Comparison of ENCODE assay signal across 1 cellular context in the genomic region with DNA sequence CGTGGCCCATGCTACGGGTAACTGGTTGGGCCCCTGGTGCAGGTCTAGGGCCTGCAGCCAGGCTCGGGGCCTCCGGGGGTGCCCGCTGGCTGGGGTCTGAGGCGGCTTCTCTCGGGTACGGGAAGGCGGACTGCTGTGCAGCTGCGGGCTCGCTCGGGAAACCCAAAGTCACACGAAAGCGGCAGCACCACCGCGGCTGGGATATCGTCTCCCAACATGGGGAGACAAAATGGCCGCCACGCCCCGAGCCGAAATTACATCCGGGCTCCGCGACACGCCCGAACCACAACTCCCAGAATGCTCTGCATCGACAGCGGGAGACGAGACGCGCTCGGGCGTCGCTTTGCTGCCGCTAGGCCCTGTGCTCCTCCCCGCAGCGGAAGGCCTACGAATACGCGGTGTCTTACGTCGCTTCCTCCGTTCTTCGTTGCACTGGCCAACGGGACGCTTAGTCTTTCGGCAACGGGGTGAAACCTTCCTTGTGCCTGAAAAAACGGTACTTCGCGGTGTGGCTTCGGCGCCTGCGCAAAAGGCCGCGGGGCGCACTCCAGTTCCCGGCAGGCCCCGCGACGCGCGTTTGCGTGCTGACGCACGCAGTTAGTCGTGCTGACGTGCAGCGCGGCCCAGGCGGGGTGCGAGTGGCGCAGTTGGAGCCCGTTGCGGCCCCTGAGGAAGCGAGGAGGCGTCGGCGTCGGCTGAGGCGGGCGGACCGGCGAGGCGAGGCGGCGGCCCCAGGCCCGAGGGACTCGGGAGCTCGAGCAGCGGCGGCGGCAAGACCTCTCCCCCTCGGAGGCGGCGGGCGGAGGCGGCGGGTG.
TF ChIP-seq lines count a peak whose summit lies in the region.

A gene (plus strand): TSS at position 604 of the 815 bp plus-strand sequence. CDS start 3,727 bp downstream, outside the sequence.

TF ChIP-seq in GM12878, 131 proteins besides CTCF, POLR2A, EP300 and RAD21 (continued from another document):
- TF ChIP-seq, protein P1, sequence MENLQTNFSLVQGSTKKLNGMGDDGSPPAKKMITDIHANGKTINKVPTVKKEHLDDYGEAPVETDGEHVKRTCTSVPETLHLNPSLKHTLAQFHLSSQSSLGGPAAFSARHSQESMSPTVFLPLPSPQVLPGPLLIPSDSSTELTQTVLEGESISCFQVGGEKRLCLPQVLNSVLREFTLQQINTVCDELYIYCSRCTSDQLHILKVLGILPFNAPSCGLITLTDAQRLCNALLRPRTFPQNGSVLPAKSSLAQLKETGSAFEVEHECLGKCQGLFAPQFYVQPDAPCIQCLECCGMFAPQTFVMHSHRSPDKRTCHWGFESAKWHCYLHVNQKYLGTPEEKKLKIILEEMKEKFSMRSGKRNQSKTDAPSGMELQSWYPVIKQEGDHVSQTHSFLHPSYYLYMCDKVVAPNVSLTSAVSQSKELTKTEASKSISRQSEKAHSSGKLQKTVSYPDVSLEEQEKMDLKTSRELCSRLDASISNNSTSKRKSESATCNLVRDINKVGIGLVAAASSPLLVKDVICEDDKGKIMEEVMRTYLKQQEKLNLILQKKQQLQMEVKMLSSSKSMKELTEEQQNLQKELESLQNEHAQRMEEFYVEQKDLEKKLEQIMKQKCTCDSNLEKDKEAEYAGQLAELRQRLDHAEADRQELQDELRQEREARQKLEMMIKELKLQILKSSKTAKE (IDR thresholded peaks at IDR 0.05; ENCODE audit: low read depth, poor library complexity, severe bottlenecking), result no peak
- TF ChIP-seq, protein P2, sequence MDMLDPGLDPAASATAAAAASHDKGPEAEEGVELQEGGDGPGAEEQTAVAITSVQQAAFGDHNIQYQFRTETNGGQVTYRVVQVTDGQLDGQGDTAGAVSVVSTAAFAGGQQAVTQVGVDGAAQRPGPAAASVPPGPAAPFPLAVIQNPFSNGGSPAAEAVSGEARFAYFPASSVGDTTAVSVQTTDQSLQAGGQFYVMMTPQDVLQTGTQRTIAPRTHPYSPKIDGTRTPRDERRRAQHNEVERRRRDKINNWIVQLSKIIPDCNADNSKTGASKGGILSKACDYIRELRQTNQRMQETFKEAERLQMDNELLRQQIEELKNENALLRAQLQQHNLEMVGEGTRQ (IDR thresholded peaks at IDR 0.05; ENCODE audit: borderline replicate concordance, low read depth, low read length), result no peak
- TF ChIP-seq, protein P3, sequence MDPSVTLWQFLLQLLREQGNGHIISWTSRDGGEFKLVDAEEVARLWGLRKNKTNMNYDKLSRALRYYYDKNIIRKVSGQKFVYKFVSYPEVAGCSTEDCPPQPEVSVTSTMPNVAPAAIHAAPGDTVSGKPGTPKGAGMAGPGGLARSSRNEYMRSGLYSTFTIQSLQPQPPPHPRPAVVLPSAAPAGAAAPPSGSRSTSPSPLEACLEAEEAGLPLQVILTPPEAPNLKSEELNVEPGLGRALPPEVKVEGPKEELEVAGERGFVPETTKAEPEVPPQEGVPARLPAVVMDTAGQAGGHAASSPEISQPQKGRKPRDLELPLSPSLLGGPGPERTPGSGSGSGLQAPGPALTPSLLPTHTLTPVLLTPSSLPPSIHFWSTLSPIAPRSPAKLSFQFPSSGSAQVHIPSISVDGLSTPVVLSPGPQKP (IDR thresholded peaks at IDR 0.05; ENCODE audit: low read depth, low read length), result no peak; the same call in 1 of the 2 replicates
- TF ChIP-seq RUNX3 (IDR thresholded peaks at IDR 0.05; ENCODE audit: low read length) (peak; percentile 68), SMAD5 (IDR thresholded peaks at IDR 0.05; ENCODE audit: low read depth) (0 out of 2 replicates have a peak, but pooled peaks have one; percentile 25), CBX5 (IDR thresholded peaks at IDR 0.05; ENCODE audit: low read depth) (no peak), NFXL1 (IDR thresholded peaks at IDR 0.05; ENCODE audit: borderline replicate concordance) (0 out of 2 replicates have a peak, but pooled peaks have one; percentile 67), NFIC (IDR thresholded peaks at IDR 0.05; ENCODE audit: low read depth, low read length) (no peak), ZNF207 (IDR thresholded peaks at IDR 0.05; ENCODE audit: borderline replicate concordance) (peak; percentile 76), ZNF384 (IDR thresholded peaks at IDR 0.05; ENCODE audit: borderline replicate concordance, low read depth, low read length) (peak; percentile 45; the same call in 1 of the 2 replicates)
- TF ChIP-seq, protein P4, sequence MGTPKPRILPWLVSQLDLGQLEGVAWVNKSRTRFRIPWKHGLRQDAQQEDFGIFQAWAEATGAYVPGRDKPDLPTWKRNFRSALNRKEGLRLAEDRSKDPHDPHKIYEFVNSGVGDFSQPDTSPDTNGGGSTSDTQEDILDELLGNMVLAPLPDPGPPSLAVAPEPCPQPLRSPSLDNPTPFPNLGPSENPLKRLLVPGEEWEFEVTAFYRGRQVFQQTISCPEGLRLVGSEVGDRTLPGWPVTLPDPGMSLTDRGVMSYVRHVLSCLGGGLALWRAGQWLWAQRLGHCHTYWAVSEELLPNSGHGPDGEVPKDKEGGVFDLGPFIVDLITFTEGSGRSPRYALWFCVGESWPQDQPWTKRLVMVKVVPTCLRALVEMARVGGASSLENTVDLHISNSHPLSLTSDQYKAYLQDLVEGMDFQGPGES (IDR thresholded peaks at IDR 0.05), result no peak; the same call in 1 of the 2 replicates
- TF ChIP-seq, protein P5, sequence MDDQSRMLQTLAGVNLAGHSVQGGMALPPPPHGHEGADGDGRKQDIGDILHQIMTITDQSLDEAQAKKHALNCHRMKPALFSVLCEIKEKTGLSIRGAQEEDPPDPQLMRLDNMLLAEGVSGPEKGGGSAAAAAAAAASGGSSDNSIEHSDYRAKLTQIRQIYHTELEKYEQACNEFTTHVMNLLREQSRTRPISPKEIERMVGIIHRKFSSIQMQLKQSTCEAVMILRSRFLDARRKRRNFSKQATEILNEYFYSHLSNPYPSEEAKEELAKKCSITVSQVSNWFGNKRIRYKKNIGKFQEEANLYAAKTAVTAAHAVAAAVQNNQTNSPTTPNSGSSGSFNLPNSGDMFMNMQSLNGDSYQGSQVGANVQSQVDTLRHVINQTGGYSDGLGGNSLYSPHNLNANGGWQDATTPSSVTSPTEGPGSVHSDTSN (IDR thresholded peaks at IDR 0.05; ENCODE audit: insufficient replicate concordance, low read depth, low read length), result peak; percentile 10
- TF ChIP-seq, protein P6, sequence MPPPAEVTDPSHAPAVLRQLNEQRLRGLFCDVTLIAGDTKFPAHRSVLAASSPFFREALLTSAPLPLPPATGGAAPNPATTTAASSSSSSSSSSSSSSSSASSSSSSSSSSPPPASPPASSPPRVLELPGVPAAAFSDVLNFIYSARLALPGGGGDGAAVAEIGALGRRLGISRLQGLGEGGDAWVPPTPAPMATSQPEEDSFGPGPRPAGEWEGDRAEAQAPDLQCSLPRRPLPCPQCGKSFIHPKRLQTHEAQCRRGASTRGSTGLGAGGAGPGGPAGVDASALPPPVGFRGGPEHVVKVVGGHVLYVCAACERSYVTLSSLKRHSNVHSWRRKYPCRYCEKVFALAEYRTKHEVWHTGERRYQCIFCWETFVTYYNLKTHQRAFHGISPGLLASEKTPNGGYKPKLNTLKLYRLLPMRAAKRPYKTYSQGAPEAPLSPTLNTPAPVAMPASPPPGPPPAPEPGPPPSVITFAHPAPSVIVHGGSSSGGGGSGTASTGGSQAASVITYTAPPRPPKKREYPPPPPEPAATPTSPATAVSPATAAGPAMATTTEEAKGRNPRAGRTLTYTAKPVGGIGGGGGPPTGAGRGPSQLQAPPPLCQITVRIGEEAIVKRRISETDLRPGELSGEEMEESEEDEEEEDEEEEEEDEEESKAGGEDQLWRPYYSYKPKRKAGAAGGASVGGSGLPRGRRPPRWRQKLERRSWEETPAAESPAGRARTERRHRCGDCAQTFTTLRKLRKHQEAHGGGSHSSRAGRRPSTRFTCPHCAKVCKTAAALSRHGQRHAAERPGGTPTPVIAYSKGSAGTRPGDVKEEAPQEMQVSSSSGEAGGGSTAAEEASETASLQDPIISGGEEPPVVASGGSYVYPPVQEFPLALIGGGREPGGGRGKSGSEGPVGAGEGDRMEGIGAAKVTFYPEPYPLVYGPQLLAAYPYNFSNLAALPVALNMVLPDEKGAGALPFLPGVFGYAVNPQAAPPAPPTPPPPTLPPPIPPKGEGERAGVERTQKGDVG (CRISPR knock-in tag; IDR thresholded peaks at IDR 0.05), result no peak
